ENCODE assay signal across 9 cellular contexts in genomic region chr4:13980317-13980716, GRCh38.
A peak's percentile ranks its signal among the peaks of the same experiment; 100 is the strongest.
DNase-seq lines count a peak whose midpoint lies in the region; ATAC-seq and TF ChIP-seq lines count a peak whose summit lies in the region.
"Had no signal": no experiment of that assay in that cellular context is flagged by ENCODE, and none has a peak within 500 bp of the region (broad histone marks: within the 10 kb centered on the region; RNA-seq: fewer than 3 reads in every experiment).

No MANE protein-coding gene starts in this region.

- DNase-seq in astrocyte of the cerebellum (ENCODE audit: low read depth), result peak; percentile 94
- peak; percentile 80 for DNase-seq in pons (ENCODE audit: low spot score)
- no peak for DNase-seq in activated CD8-positive, alpha-beta memory T cell treated with anti-CD3 and anti-CD28 coated beads for 24 hours
- DNase-seq in coronary artery (ENCODE audit: low spot score), result no peak
- DNase-seq: dorsolateral prefrontal cortex had no signal

- H3K4me3 ChIP-seq in astrocyte of the cerebellum (ENCODE audit: low read depth, low read length) (no peak overlapping the region), coronary artery (no peak overlapping the region)
- H3K4me3 ChIP-seq: dorsolateral prefrontal cortex had no signal

- H3K27ac ChIP-seq in coronary artery, result no peak overlapping the region

- TF ChIP-seq CTCF in astrocyte of the cerebellum (IDR thresholded peaks at IDR 0.05; ENCODE audit: low read depth, low read length, missing control alignments) (no peak), coronary artery (IDR thresholded peaks at IDR 0.05) (no peak)

- ATAC-seq in GM18909 (IDR thresholded peaks at IDR 0.05; ENCODE audit: poor library complexity, unreplicated experiment) (peak; percentile 85), HG03432 (IDR thresholded peaks at IDR 0.05; ENCODE audit: unreplicated experiment) (peak; percentile 88), GM21367 (IDR thresholded peaks at IDR 0.05; ENCODE audit: unreplicated experiment) (no peak), HG03280 (IDR thresholded peaks at IDR 0.05; ENCODE audit: unreplicated experiment) (no peak)

- in situ Hi-C loops in astrocyte of the cerebellum (cut with HindIII; ENCODE audit: low sequenced_read_pairs), result loop anchor here (5.0 to 10.0 kb wide), 2 partner anchors 58 to 64 kb away; no protein-coding TSS in a partner anchor

Comparison
In these comparisons a context has a peak if more than half of its experiments do, and no peak if none do; other contexts are left out.
1. ATAC-seq: peak in GM18909 (single experiment) and HG03432 (single experiment); none in GM21367 (single experiment) and HG03280 (single experiment).
2. DNase-seq: peak in astrocyte of the cerebellum (single experiment) and pons (single experiment); none in activated CD8-positive, alpha-beta memory T cell treated with anti-CD3 and anti-CD28 coated beads for 24 hours (single experiment) and coronary artery (single experiment).